1 cellular context compared by ENCODE assay signal in genomic region chr2:100418563-100418962, GRCh38.
TF ChIP-seq lines count a peak whose summit lies in the region.

No MANE protein-coding gene starts in this region.

TF ChIP-seq in GM23338, 12 proteins besides CTCF, POLR2A, EP300 and RAD21 (continued from another document):
- no peak for TF ChIP-seq ETS1 (IDR thresholded peaks at IDR 0.05)
- no peak for TF ChIP-seq ZNF114 (CRISPR knock-in tag; IDR thresholded peaks at IDR 0.05)
- no peak for TF ChIP-seq STAT1 (IDR thresholded peaks at IDR 0.05; ENCODE audit: unreplicated experiment)
- no peak for TF ChIP-seq CREB1 (CRISPR knock-in tag; IDR thresholded peaks at IDR 0.05; ENCODE audit: low read depth)
- no peak for TF ChIP-seq JUNB (IDR thresholded peaks at IDR 0.05; ENCODE audit: unreplicated experiment)
- no peak for TF ChIP-seq EZH2phosphoT487 (IDR thresholded peaks at IDR 0.05; ENCODE audit: unreplicated experiment)
- no peak for TF ChIP-seq ZNF331 (CRISPR knock-in tag; IDR thresholded peaks at IDR 0.05; ENCODE audit: low read depth)
TF ChIP-seq in GM23338: peak in this region for 0.
